In the genomic region with DNA sequence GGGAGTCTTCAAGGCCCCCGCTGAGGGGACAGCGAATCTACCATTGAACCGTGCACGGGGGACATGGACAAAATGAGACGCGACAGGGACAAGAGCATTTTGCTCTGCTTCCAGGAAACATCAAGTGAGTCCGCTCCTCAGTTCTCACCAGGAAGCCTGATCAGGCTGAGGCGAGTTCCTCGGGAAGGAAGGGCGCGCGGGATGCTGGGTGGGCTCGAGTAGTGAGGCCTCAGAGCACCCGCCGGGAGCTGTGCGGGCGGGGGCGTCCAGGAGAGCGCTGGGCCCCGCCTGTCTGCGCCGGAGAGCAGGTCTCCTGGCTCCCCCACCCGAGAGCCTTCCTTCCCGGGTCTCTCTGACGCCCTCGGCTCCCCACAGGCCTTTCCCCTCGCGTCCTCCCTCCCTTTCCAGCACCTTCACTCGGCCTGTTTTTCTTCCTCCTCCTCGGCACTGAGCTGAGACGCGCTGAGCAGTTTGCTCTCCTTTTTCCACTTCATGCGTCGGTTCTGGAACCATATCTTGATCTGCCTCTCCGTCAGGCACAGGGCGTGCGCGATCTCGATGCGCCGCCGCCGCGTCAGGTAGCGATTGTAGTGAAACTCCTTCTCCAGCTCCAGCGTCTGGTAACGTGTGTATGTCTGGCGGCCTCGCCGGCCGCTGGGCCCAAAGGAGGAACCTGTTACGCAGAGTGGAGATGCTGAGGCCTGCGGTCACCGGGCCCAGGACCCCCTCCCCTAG, we compare ENCODE assay signal across 10 cellular contexts. TPM values are rescaled to one million over a fixed set of nuclear protein-coding genes. Genes with fewer than 3 reads are reported as not detected.
DNase-seq lines count a peak whose midpoint lies in the region; ATAC-seq and TF ChIP-seq lines count a peak whose summit lies in the region.
"Had no signal": no experiment of that assay in that cellular context is flagged by ENCODE, and none has a peak within 500 bp of the region (broad histone marks: within the 10 kb centered on the region; RNA-seq: fewer than 3 reads in every experiment).

No MANE protein-coding gene starts in this region.

- H3K9me3 ChIP-seq in GM23248 (ENCODE audit: low read depth): no peaks in the 10 kb centered on the region
- H3K9me3 ChIP-seq: gastroesophageal sphincter had no signal

- 91 to 92% methylated on average over 39 to 54 of the region's 54 CpGs for WGBS in GM23248 (ENCODE audit: low coverage in 1 of 2, low lambda C conversion rate in 2 of 2, missing lambda C conversion rate in 2 of 2), 2 experiments

- H3K4me3 ChIP-seq in kidney epithelial cell (ENCODE audit: low read depth, low read length): peak overlapping the region; percentile 92
- H3K4me3 ChIP-seq in GM23248: no peak overlapping the region

- no peaks in the 10 kb centered on the region for H3K9me2 ChIP-seq in GM23248 (ENCODE audit: insufficient read depth)

- no peaks in the 10 kb centered on the region for H3F3A ChIP-seq in GM23248 (ENCODE audit: insufficient read depth)

- peak overlapping the region; percentile 46 for H3K4me3 Mint-ChIP-seq in activated CD4-positive, alpha-beta T cell treated with anti-CD3 and anti-CD28 coated beads for 36 hours
- peak overlapping the region; percentile 77 for H3K4me3 Mint-ChIP-seq in activated T-helper 1 cell treated with anti-CD3 and anti-CD28 coated beads, Interleukin-12 subunit alpha, Interleukin-12 subunit beta, Interleukin-2, Interleukin-4 antibody, amounts not matched to agents 30 ng/mL and 10 ng/mL and 1 ng/mL, durations not matched to agents 14 hours and 24 hours and 36 hours
- H3K4me3 Mint-ChIP-seq in stimulated activated naive CD8-positive, alpha-beta T cell treated with anti-CD3 and anti-CD28 coated beads, Interleukin-15, Interleukin-2, amounts not matched to agents 100 ng/mL and 50 ng/mL, for 24 hours: peak overlapping the region; percentile 80

- H3K36me3 ChIP-seq in kidney epithelial cell (ENCODE audit: control insufficient read depth, insufficient read depth, low read length): peaks cover 4% of the 10 kb centered on the region
- no peaks in the 10 kb centered on the region for H3K36me3 ChIP-seq in GM23248 (ENCODE audit: low read depth)

- H3K36me3 Mint-ChIP-seq in activated CD4-positive, alpha-beta T cell treated with anti-CD3 and anti-CD28 coated beads for 36 hours (ENCODE audit: low read depth): no peaks in the 10 kb centered on the region
- H3K36me3 Mint-ChIP-seq in activated T-helper 1 cell treated with anti-CD3 and anti-CD28 coated beads, Interleukin-12 subunit alpha, Interleukin-12 subunit beta, Interleukin-2, Interleukin-4 antibody, amounts not matched to agents 30 ng/mL and 10 ng/mL and 1 ng/mL, durations not matched to agents 14 hours and 24 hours and 36 hours (ENCODE audit: low read depth): peaks cover 2% of the 10 kb centered on the region
- H3K36me3 Mint-ChIP-seq in stimulated activated naive CD8-positive, alpha-beta T cell treated with anti-CD3 and anti-CD28 coated beads, Interleukin-15, Interleukin-2, amounts not matched to agents 100 ng/mL and 50 ng/mL, for 24 hours (ENCODE audit: low read depth): no peaks in the 10 kb centered on the region

- H3K27me3 Mint-ChIP-seq in activated CD4-positive, alpha-beta T cell treated with anti-CD3 and anti-CD28 coated beads for 36 hours: peaks cover 84% of the 10 kb centered on the region
- H3K27me3 Mint-ChIP-seq in activated T-helper 1 cell treated with anti-CD3 and anti-CD28 coated beads, Interleukin-12 subunit alpha, Interleukin-12 subunit beta, Interleukin-2, Interleukin-4 antibody, amounts not matched to agents 30 ng/mL and 10 ng/mL and 1 ng/mL, durations not matched to agents 14 hours and 24 hours and 36 hours (ENCODE audit: insufficient read depth): peaks cover 78% of the 10 kb centered on the region
- peaks cover 89% of the 10 kb centered on the region for H3K27me3 Mint-ChIP-seq in stimulated activated naive CD8-positive, alpha-beta T cell treated with anti-CD3 and anti-CD28 coated beads, Interleukin-15, Interleukin-2, amounts not matched to agents 100 ng/mL and 50 ng/mL, for 24 hours

- no peak overlapping the region for H3K4me2 ChIP-seq in GM23248 (ENCODE audit: unreplicated experiment)

- no peak for TF ChIP-seq CTCF in kidney epithelial cell (IDR thresholded peaks at IDR 0.05; ENCODE audit: insufficient read depth, low read length, poor library complexity, severe bottlenecking)

- peaks cover 41% of the 10 kb centered on the region for H3K79me2 ChIP-seq in GM23248 (ENCODE audit: insufficient read depth)

- peaks cover 36% of the 10 kb centered on the region for H3K4me1 Mint-ChIP-seq in activated CD4-positive, alpha-beta T cell treated with anti-CD3 and anti-CD28 coated beads for 36 hours
- peaks cover 51% of the 10 kb centered on the region for H3K4me1 Mint-ChIP-seq in activated T-helper 1 cell treated with anti-CD3 and anti-CD28 coated beads, Interleukin-12 subunit alpha, Interleukin-12 subunit beta, Interleukin-2, Interleukin-4 antibody, amounts not matched to agents 30 ng/mL and 10 ng/mL and 1 ng/mL, durations not matched to agents 14 hours and 24 hours and 36 hours (ENCODE audit: low read depth)
- peaks cover 46% of the 10 kb centered on the region for H3K4me1 Mint-ChIP-seq in stimulated activated naive CD8-positive, alpha-beta T cell treated with anti-CD3 and anti-CD28 coated beads, Interleukin-15, Interleukin-2, amounts not matched to agents 100 ng/mL and 50 ng/mL, for 24 hours (ENCODE audit: low read depth)

- in situ Hi-C loops in GM23248 (cut with MboI): no loop called here

- POLR2A ChIA-PET in activated CD4-positive, alpha-beta T cell treated with anti-CD3 and anti-CD28 coated beads for 36 hours (lab: Charles Lee): no interaction called here

- intact Hi-C loops in activated CD4-positive, alpha-beta T cell treated with anti-CD3 and anti-CD28 coated beads for 36 hours (cut with DNase I, micrococcal nuclease): loop anchor here (2.0 to 10.0 kb wide), 3 partner anchors 17 to 451 kb away; no protein-coding TSS in a partner anchor
- intact Hi-C loops in activated T-helper 1 cell treated with anti-CD3 and anti-CD28 coated beads, Interleukin-12 subunit alpha, Interleukin-12 subunit beta, Interleukin-2, Interleukin-4 antibody, amounts not matched to agents 30 ng/mL and 10 ng/mL and 1 ng/mL, durations not matched to agents 14 hours and 24 hours and 36 hours (cut with micrococcal nuclease): loop anchor here (2.0 to 10.0 kb wide), 2 partner anchors 15 to 461 kb away; a partner anchor contains a TSS

- H4K20me1 ChIP-seq in GM23248 (ENCODE audit: insufficient read depth): no peaks in the 10 kb centered on the region

- H3K27me3 ChIP-seq in kidney epithelial cell (ENCODE audit: control insufficient read depth, insufficient read depth, low read length): no peaks in the 10 kb centered on the region
- H3K27me3 ChIP-seq in GM23248 (replicated peaks; ENCODE audit: insufficient read depth): no peaks in the 10 kb centered on the region

- H2AFZ ChIP-seq in GM23248: no peak overlapping the region

- H3K4me1 ChIP-seq in GM23248 (ENCODE audit: insufficient read depth): 0 out of 2 replicates have a peak, but pooled peaks cover 3% of the 10 kb centered on the region

- CTCF ChIA-PET in activated CD4-positive, alpha-beta T cell treated with anti-CD3 and anti-CD28 coated beads for 36 hours (lab: Charles Lee): interaction anchor here (0.6 to 6.7 kb wide), 13 partner anchors 14 to 571 kb away, joined by 3 to 74 read pairs (median 3); a partner anchor contains a TSS

- peak; percentile 70 for DNase-seq in activated CD4-positive, alpha-beta T cell treated with anti-CD3 and anti-CD28 coated beads for 36 hours
- no peak for DNase-seq in activated CD4-positive, alpha-beta T cell treated with anti-CD3 and anti-CD28 coated beads for 4 hours
- DNase-seq in activated T-helper 1 cell treated with anti-CD3 and anti-CD28 coated beads, Interleukin-12 subunit alpha, Interleukin-12 subunit beta, Interleukin-2, Interleukin-4 antibody, amounts not matched to agents 30 ng/mL and 10 ng/mL and 1 ng/mL, durations not matched to agents 14 hours and 24 hours and 36 hours (ENCODE audit: low spot score): no peak
- DNase-seq in kidney epithelial cell (ENCODE audit: low read depth) (no peak), GM23248 (no peak)
- DNase-seq in NK-92 treated with Interleukin-12 subunit alpha and Interleukin-12 subunit beta, amount 100 ng/mL, for 24 hours (lab: John Stamatoyannopoulos, UW): no peak

- H3K9me3 Mint-ChIP-seq in activated CD4-positive, alpha-beta T cell treated with anti-CD3 and anti-CD28 coated beads for 36 hours (ENCODE audit: low read depth): no peaks in the 10 kb centered on the region
- H3K9me3 Mint-ChIP-seq in activated T-helper 1 cell treated with anti-CD3 and anti-CD28 coated beads, Interleukin-12 subunit alpha, Interleukin-12 subunit beta, Interleukin-2, Interleukin-4 antibody, amounts not matched to agents 30 ng/mL and 10 ng/mL and 1 ng/mL, durations not matched to agents 14 hours and 24 hours and 36 hours: no peaks in the 10 kb centered on the region
- no peaks in the 10 kb centered on the region for H3K9me3 Mint-ChIP-seq in stimulated activated naive CD8-positive, alpha-beta T cell treated with anti-CD3 and anti-CD28 coated beads, Interleukin-15, Interleukin-2, amounts not matched to agents 100 ng/mL and 50 ng/mL, for 24 hours

- H3K9ac ChIP-seq in GM23248: no peak overlapping the region

- ATAC-seq in activated CD4-positive, alpha-beta T cell treated with anti-CD3 and anti-CD28 coated beads for 36 hours: peak; percentile 50
- no peak for ATAC-seq in HG03196 (IDR thresholded peaks at IDR 0.05; ENCODE audit: unreplicated experiment)
- ATAC-seq: gastroesophageal sphincter had no signal

- H3K27ac Mint-ChIP-seq in activated CD4-positive, alpha-beta T cell treated with anti-CD3 and anti-CD28 coated beads for 36 hours: peak overlapping the region; percentile 14
- H3K27ac Mint-ChIP-seq in activated T-helper 1 cell treated with anti-CD3 and anti-CD28 coated beads, Interleukin-12 subunit alpha, Interleukin-12 subunit beta, Interleukin-2, Interleukin-4 antibody, amounts not matched to agents 30 ng/mL and 10 ng/mL and 1 ng/mL, durations not matched to agents 14 hours and 24 hours and 36 hours: peak overlapping the region; percentile 33
- H3K27ac Mint-ChIP-seq in stimulated activated naive CD8-positive, alpha-beta T cell treated with anti-CD3 and anti-CD28 coated beads, Interleukin-15, Interleukin-2, amounts not matched to agents 100 ng/mL and 50 ng/mL, for 24 hours: no peak overlapping the region

- no peak overlapping the region for H3K27ac ChIP-seq in GM23248

RNA-seq across cellular contexts. Expression of a gene that starts 2.6 kb away (rescaled TPM):
- not detected for total RNA-seq in activated CD4-positive, alpha-beta T cell treated with anti-CD3 and anti-CD28 coated beads for 36 hours
- total RNA-seq in activated T-helper 1 cell treated with anti-CD3 and anti-CD28 coated beads, Interleukin-12 subunit alpha, Interleukin-12 subunit beta, Interleukin-2, Interleukin-4 antibody, amounts not matched to agents 30 ng/mL and 10 ng/mL and 1 ng/mL, durations not matched to agents 14 hours and 24 hours and 36 hours: 0.10 TPM in 1 of 2 replicates, not detected in the other
- 3.6 and 3.8 TPM in 2 replicates for total RNA-seq in kidney epithelial cell
- total RNA-seq in GM23248 (2014; rRNA removed; shearing (Covaris generic)): 0.22 TPM in 1 of 2 replicates, not detected in the other
- 1.3 and 2.0 TPM in 2 replicates for polyA plus RNA-seq in GM23248 (2016; fragmentation: Nextera tagmentation; extraction: Ambion mirVana)
- total RNA-seq: skeletal muscle tissue had no signal

RNA-seq across cellular contexts. Expression of a gene that starts 6.1 kb away (rescaled TPM):
- total RNA-seq in activated CD4-positive, alpha-beta T cell treated with anti-CD3 and anti-CD28 coated beads for 36 hours: 1 to 10 TPM in 1 of 2 experiments, under 1 TPM in 1; 0.47 to 1.2 TPM
- total RNA-seq in activated T-helper 1 cell treated with anti-CD3 and anti-CD28 coated beads, Interleukin-12 subunit alpha, Interleukin-12 subunit beta, Interleukin-2, Interleukin-4 antibody, amounts not matched to agents 30 ng/mL and 10 ng/mL and 1 ng/mL, durations not matched to agents 14 hours and 24 hours and 36 hours: 2.5 and 2.8 TPM in 2 replicates
- total RNA-seq in kidney epithelial cell: 24.0 and 31.1 TPM in 2 replicates
- total RNA-seq in GM23248 (2014; rRNA removed; shearing (Covaris generic)): 1.9 and 4.8 TPM in 2 replicates
- polyA plus RNA-seq in GM23248 (2016; fragmentation: Nextera tagmentation; extraction: Ambion mirVana): 1.9 and 2.4 TPM in 2 replicates

RNA-seq across cellular contexts. Expression of a gene that starts 8.6 kb away (rescaled TPM):
- total RNA-seq in activated CD4-positive, alpha-beta T cell treated with anti-CD3 and anti-CD28 coated beads for 36 hours: not detected
- 0.71 and 0.99 TPM in 2 replicates for total RNA-seq in activated T-helper 1 cell treated with anti-CD3 and anti-CD28 coated beads, Interleukin-12 subunit alpha, Interleukin-12 subunit beta, Interleukin-2, Interleukin-4 antibody, amounts not matched to agents 30 ng/mL and 10 ng/mL and 1 ng/mL, durations not matched to agents 14 hours and 24 hours and 36 hours
- total RNA-seq in kidney epithelial cell: 29.8 and 30.7 TPM in 2 replicates
- 3.8 and 7.5 TPM in 2 replicates for total RNA-seq in GM23248 (2014; rRNA removed; shearing (Covaris generic))
- 6.2 and 6.6 TPM in 2 replicates for polyA plus RNA-seq in GM23248 (2016; fragmentation: Nextera tagmentation; extraction: Ambion mirVana)
- total RNA-seq: skeletal muscle tissue had no signal

RNA-seq across cellular contexts. Expression of a gene that starts 14.7 kb away (rescaled TPM):
- total RNA-seq in activated CD4-positive, alpha-beta T cell treated with anti-CD3 and anti-CD28 coated beads for 36 hours: under 1 TPM; 0.25 to 0.30 TPM
- total RNA-seq in activated T-helper 1 cell treated with anti-CD3 and anti-CD28 coated beads, Interleukin-12 subunit alpha, Interleukin-12 subunit beta, Interleukin-2, Interleukin-4 antibody, amounts not matched to agents 30 ng/mL and 10 ng/mL and 1 ng/mL, durations not matched to agents 14 hours and 24 hours and 36 hours: 0.49 and 0.51 TPM in 2 replicates
- total RNA-seq in kidney epithelial cell: 26.3 and 27.2 TPM in 2 replicates
- total RNA-seq in GM23248 (2014; rRNA removed; shearing (Covaris generic)): 7.1 and 11.1 TPM in 2 replicates
- polyA plus RNA-seq in GM23248 (2016; fragmentation: Nextera tagmentation; extraction: Ambion mirVana): 18.9 and 19.4 TPM in 2 replicates

RNA-seq across cellular contexts. Expression of a gene that starts 18.0 kb away (rescaled TPM):
- total RNA-seq in activated CD4-positive, alpha-beta T cell treated with anti-CD3 and anti-CD28 coated beads for 36 hours: 1 to 10 TPM in 1 of 2 experiments, under 1 TPM in 1; 0.66 to 1.1 TPM
- total RNA-seq in activated T-helper 1 cell treated with anti-CD3 and anti-CD28 coated beads, Interleukin-12 subunit alpha, Interleukin-12 subunit beta, Interleukin-2, Interleukin-4 antibody, amounts not matched to agents 30 ng/mL and 10 ng/mL and 1 ng/mL, durations not matched to agents 14 hours and 24 hours and 36 hours: 3.8 and 4.2 TPM in 2 replicates
- total RNA-seq in kidney epithelial cell: 3.6 and 4.4 TPM in 2 replicates
- 2.2 and 3.3 TPM in 2 replicates for total RNA-seq in GM23248 (2014; rRNA removed; shearing (Covaris generic))
- 0.54 and 1.2 TPM in 2 replicates for polyA plus RNA-seq in GM23248 (2016; fragmentation: Nextera tagmentation; extraction: Ambion mirVana)
